Comparison of ENCODE assay signal across 1 cellular context in genomic region chr11:78039391-78039918, GRCh38.
TF ChIP-seq lines count a peak whose summit lies in the region.

No MANE protein-coding gene starts in this region.

TF ChIP-seq in endothelial cell of umbilical vein, 7 proteins besides CTCF, POLR2A, EP300 and RAD21:
- TF ChIP-seq EZH2 (IDR thresholded peaks at IDR 0.05; ENCODE audit: borderline replicate concordance, low read depth, low read length, severe bottlenecking) = no peak
